In the genomic region with DNA sequence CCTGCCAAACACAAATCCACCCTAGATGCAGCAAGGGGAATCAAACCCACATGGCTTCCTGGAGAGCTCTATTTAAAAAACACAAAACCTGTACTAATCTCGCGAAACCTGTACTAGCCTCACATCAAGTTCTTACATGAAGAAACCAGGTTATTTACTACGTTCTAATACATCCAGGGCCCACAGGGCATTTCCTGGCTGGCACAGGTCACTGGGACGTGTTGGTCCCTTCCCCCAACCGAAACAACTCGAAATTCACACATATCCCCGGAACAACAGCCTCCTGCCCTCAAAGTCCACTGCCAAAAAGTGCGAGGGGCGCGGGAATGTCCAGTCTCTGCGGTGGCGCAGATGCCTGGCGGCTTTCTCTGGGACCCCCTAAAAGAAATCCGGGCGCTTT, we compare ENCODE assay signal across 10 cellular contexts.
A peak's percentile ranks its signal among the peaks of the same experiment; 100 is the strongest.
DNase-seq lines count a peak whose midpoint lies in the region; ATAC-seq and TF ChIP-seq lines count a peak whose summit lies in the region.
"Had no signal": no experiment of that assay in that cellular context is flagged by ENCODE, and none has a peak within 500 bp of the region (broad histone marks: within the 10 kb centered on the region; RNA-seq: fewer than 3 reads in every experiment).

No MANE protein-coding gene starts in this region.

- no peak for ATAC-seq in effector memory CD8-positive, alpha-beta T cell (replicated peaks)

- H3K4me1 Mint-ChIP-seq in effector memory CD8-positive, alpha-beta T cell (ENCODE audit: low read depth in 2 of 2), result peaks cover 9 to 12% of the 10 kb centered on the region in 2 donors
- peaks cover 6% of the 10 kb centered on the region for H3K4me1 Mint-ChIP-seq in nephron

- DNase-seq in NCI-H526 (lab: John Stamatoyannopoulos, UW) (peak; percentile 34 to 41), NCI-H128 (lab: John Stamatoyannopoulos, UW; ENCODE audit: unreplicated experiment) (no peak), NCI-H1436 (lab: John Stamatoyannopoulos, UW) (no peak), NCI-H2081 treated with DMSO at 0.1 percent for 48 hours (lab: John Stamatoyannopoulos, UW) (no peak)
- DNase-seq in effector memory CD8-positive, alpha-beta T cell, result no peak
- no peak for DNase-seq in stimulated activated CD8-positive, alpha-beta memory T cell treated with anti-CD3 and anti-CD28 coated beads, Interleukin-4, amount 100 ng/mL, for 48 hours
- DNase-seq: stimulated activated CD4-positive, alpha-beta T cell treated with anti-CD3 and anti-CD28 coated beads, Interleukin-1b, Interleukin-23, amount 100 ng/mL, for 48 hours had no signal

- H3K27me3 Mint-ChIP-seq in effector memory CD8-positive, alpha-beta T cell, result peaks cover 59 to 91% of the 10 kb centered on the region in 2 donors
- peaks cover 78% of the 10 kb centered on the region for H3K27me3 Mint-ChIP-seq in nephron (ENCODE audit: low read depth)

- H3K36me3 Mint-ChIP-seq in effector memory CD8-positive, alpha-beta T cell (ENCODE audit: insufficient read depth), result peaks cover 3% of the 10 kb centered on the region
- H3K36me3 Mint-ChIP-seq in nephron (ENCODE audit: low read depth), result no peaks in the 10 kb centered on the region
- H3K36me3 Mint-ChIP-seq: IgD-negative memory B cell had no signal

- TF ChIP-seq CTCF in C4-2B (conservative IDR thresholded peaks at IDR 0.05) (no peak), nephron (IDR thresholded peaks at IDR 0.05; ENCODE audit: unreplicated experiment in 3 of 3) (no peak)

- H3K4me3 Mint-ChIP-seq in effector memory CD8-positive, alpha-beta T cell, result peak overlapping the region; percentile 22 to 51
- peak overlapping the region; percentile 57 to 77 (median 64) for H3K4me3 Mint-ChIP-seq in nephron

- peak overlapping the region; percentile 87 for H3K27ac ChIP-seq in C4-2B

- no peak overlapping the region for H3K27ac Mint-ChIP-seq in effector memory CD8-positive, alpha-beta T cell
- no peak overlapping the region for H3K27ac Mint-ChIP-seq in nephron
- H3K27ac Mint-ChIP-seq: IgD-negative memory B cell had no signal

- H3K9me3 Mint-ChIP-seq in effector memory CD8-positive, alpha-beta T cell, result no peaks in the 10 kb centered on the region
- H3K9me3 Mint-ChIP-seq in nephron, result peaks cover 20% of the 10 kb centered on the region

Comparison
In these comparisons a context has a peak if more than half of its experiments do, and no peak if none do; other contexts are left out.
1. DNase-seq: peak in NCI-H526 (2 of 2); none in effector memory CD8-positive, alpha-beta T cell (0 of 3), NCI-H128 (single experiment), stimulated activated CD8-positive, alpha-beta memory T cell treated with anti-CD3 and anti-CD28 coated beads, Interleukin-4, amount 100 ng/mL, for 48 hours (single experiment), NCI-H1436 (single experiment) and NCI-H2081 treated with DMSO at 0.1 percent for 48 hours (single experiment).